Comparison of ENCODE assay signal across 8 cellular contexts in the genomic region with DNA sequence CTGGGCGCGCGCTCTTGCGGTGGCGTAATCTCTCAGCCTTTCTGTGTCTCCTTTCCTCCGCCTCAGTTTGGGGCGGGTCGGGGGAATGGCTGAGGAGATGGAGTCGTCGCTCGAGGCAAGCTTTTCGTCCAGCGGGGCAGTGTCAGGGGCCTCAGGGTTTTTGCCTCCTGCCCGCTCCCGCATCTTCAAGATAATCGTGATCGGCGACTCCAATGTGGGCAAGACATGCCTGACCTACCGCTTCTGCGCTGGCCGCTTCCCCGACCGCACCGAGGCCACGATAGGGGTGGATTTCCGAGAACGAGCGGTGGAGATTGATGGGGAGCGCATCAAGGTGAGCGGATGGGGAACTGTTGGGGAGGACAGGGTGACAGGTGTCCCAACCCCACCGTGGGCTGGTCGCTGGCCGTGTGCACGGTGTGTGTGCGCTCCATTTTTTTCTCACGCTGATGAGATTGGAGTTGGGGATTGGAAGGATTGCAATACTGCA. TPM values are rescaled to one million over a fixed set of nuclear protein-coding genes. Genes with fewer than 3 reads are reported as not detected.
DNase-seq lines count a peak whose midpoint lies in the region; ATAC-seq, FAIRE-seq and TF ChIP-seq lines count a peak whose summit lies in the region.

A gene (plus strand): TSS at position 11 of the 490 bp plus-strand sequence. CDS start 75 bp downstream, at position 86.

- H3K36me3 ChIP-seq in Caco-2 (ENCODE audit: control insufficient read depth, insufficient read depth, low read length) = no peaks in the 10 kb centered on the region
- no peaks in the 10 kb centered on the region for H3K36me3 ChIP-seq in IMR-90 (ENCODE audit: control insufficient read depth, insufficient read depth, low read length)
- no peaks in the 10 kb centered on the region for H3K36me3 ChIP-seq in ascending aorta
- H3K36me3 ChIP-seq in iPS DF 6.9 (ENCODE audit: control insufficient read depth, insufficient read depth, low read length) = no peaks in the 10 kb centered on the region
- H3K36me3 ChIP-seq in small intestine (ENCODE audit: control insufficient read depth in 2 of 2, insufficient read depth in 2 of 2, low read length in 2 of 2) = no peaks in the 10 kb centered on the region

- H3K36me3 Mint-ChIP-seq in Caco-2 (ENCODE audit: insufficient read depth, unreplicated experiment) = peaks cover 27% of the 10 kb centered on the region

- H2AK9ac ChIP-seq in IMR-90 (replicated peaks; ENCODE audit: low read depth, low read length, poor library complexity) = peak within 1 kb of the TSS; percentile 96

- peak within 1 kb of the TSS; percentile 92 for H3K14ac ChIP-seq in IMR-90 (replicated peaks; ENCODE audit: low read depth, low read length)

- peak; percentile 2 for ATAC-seq in GM19397 (IDR thresholded peaks at IDR 0.05; ENCODE audit: unreplicated experiment)
- ATAC-seq in IMR-90 (ENCODE audit: low read depth) = no peak; the same call in 1 of the 2 replicates
- no peak for ATAC-seq in HG03571 (IDR thresholded peaks at IDR 0.05; ENCODE audit: unreplicated experiment)

- H2BK5ac ChIP-seq in IMR-90 (ENCODE audit: low read depth, low read length, poor library complexity, severe bottlenecking) = peak within 1 kb of the TSS; percentile 98

- H4K5ac ChIP-seq in IMR-90 (ENCODE audit: low read depth, low read length) = peak within 1 kb of the TSS; percentile 95

- H3K27ac Mint-ChIP-seq in Caco-2 (ENCODE audit: unreplicated experiment) = peak within 1 kb of the TSS; percentile 98

- CTCF ChIA-PET in Caco-2 (lab: Charles Lee) = interaction anchor here (1.5 kb wide), 1 partner anchor 56 kb away, joined by 4 read pairs; no protein-coding TSS in a partner anchor
- CTCF ChIA-PET in IMR-90 (lab: Yijun Ruan, JAX) = no interaction called here

- peak within 1 kb of the TSS; percentile 97 for H2AFZ ChIP-seq in IMR-90 (replicated peaks; ENCODE audit: low read length, poor library complexity)

- H3K4me1 ChIP-seq in Caco-2 (peaks cover 43% of the 10 kb centered on the region), IMR-90 (ENCODE audit: control insufficient read depth, insufficient read depth, low read length) (peaks cover 3% of the 10 kb centered on the region), ascending aorta (peaks cover 7 to 25% of the 10 kb centered on the region in 2 donors), iPS DF 6.9 (ENCODE audit: control insufficient read depth, insufficient read depth, low read length) (no peaks in the 10 kb centered on the region; the same call in 1 of the 2 replicates), small intestine (ENCODE audit: control insufficient read depth in 2 of 2, insufficient read depth in 1 of 2, low read depth in 1 of 2, low read length in 1 of 2) (peaks cover 5 to 10% of the 10 kb centered on the region in 2 donors)

- H4K20me1 ChIP-seq in IMR-90 (ENCODE audit: insufficient read depth, low read length) = peaks cover 2% of the 10 kb centered on the region; the same call in 1 of the 2 replicates

- peak within 1 kb of the TSS; percentile 92 for H2BK120ac ChIP-seq in IMR-90 (ENCODE audit: low read depth, low read length)

- H3K9me1 ChIP-seq in IMR-90 (ENCODE audit: insufficient read depth, low read length) = peaks cover 4% of the 10 kb centered on the region; the same call in 1 of the 2 replicates

- peak within 1 kb of the TSS; percentile 78 for H3K23ac ChIP-seq in IMR-90 (ENCODE audit: low read depth, low read length)

- BruUV-seq in Caco-2 (replicated peaks; lab: Mats Ljungman, UMichigan) (no TSS peak), IMR-90 (replicated peaks; lab: Mats Ljungman, UMichigan) (TSS peak; percentile 27)

- intact Hi-C loops in Caco-2 (cut with micrococcal nuclease; ENCODE audit: unreplicated experiment) (loop anchor here (5.0 kb wide), 4 partner anchors 43 to 437 kb away; a partner anchor contains a TSS), IMR-90 (cut with micrococcal nuclease) (loop anchor here (2.0 to 5.0 kb wide), 2 partner anchors 73 to 277 kb away; a partner anchor contains a TSS), ascending aorta (cut with DNase I) (loop anchor here (5.0 to 10.0 kb wide), 4 partner anchors 78 to 1071 kb away; a partner anchor contains a TSS)

- H3K56ac ChIP-seq in IMR-90 (ENCODE audit: extremely low read depth, insufficient read depth, low read length) = peak within 1 kb of the TSS; percentile 75

- H2BK15ac ChIP-seq in IMR-90 (ENCODE audit: low read depth, low read length) = no peak within 1 kb of the TSS; the same call in 2 of the 3 replicates

- H3K4me2 ChIP-seq in IMR-90 (ENCODE audit: low read depth, low read length) = peak within 1 kb of the TSS; percentile 100

- H3K4ac ChIP-seq in IMR-90 (ENCODE audit: low read depth, low read length) = peak within 1 kb of the TSS; percentile 86

- H2BK20ac ChIP-seq in IMR-90 (ENCODE audit: low read depth, low read length) = 0 out of 2 replicates have a peak within 1 kb of the TSS, but pooled peaks have one; percentile 30

- peak within 1 kb of the TSS; percentile 84 for H4K91ac ChIP-seq in IMR-90 (ENCODE audit: insufficient read depth, low read depth, low read length)

- TF ChIP-seq CTCF in Caco-2 (IDR thresholded peaks at IDR 0.05; ENCODE audit: insufficient read depth in 1 of 2, low read depth in 1 of 2, low read length in 1 of 2, severe bottlenecking in 1 of 2, unreplicated experiment in 1 of 2) (no peak), IMR-90 (conservative IDR thresholded peaks at IDR 0.05; ENCODE audit: low read depth, low read length) (no peak), ascending aorta (IDR thresholded peaks at IDR 0.05) (no peak)

- peaks cover 47% of the 10 kb centered on the region for H3K4me1 Mint-ChIP-seq in Caco-2 (ENCODE audit: low read depth, unreplicated experiment)

- H3K9me3 ChIP-seq in Caco-2 = 0 out of 2 replicates have a peak, but pooled peaks cover 3% of the 10 kb centered on the region
- no peaks in the 10 kb centered on the region for H3K9me3 ChIP-seq in IMR-90 (ENCODE audit: control insufficient read depth, insufficient read depth, low read length)
- no peaks in the 10 kb centered on the region for H3K9me3 ChIP-seq in ascending aorta
- no peaks in the 10 kb centered on the region for H3K9me3 ChIP-seq in iPS DF 6.9 (ENCODE audit: control insufficient read depth, insufficient read depth, low read length)
- H3K9me3 ChIP-seq in small intestine (ENCODE audit: control insufficient read depth, low read depth) = no peaks in the 10 kb centered on the region

- H3K27ac ChIP-seq in IMR-90 (ENCODE audit: insufficient read depth, low read length) (peak within 1 kb of the TSS; percentile 94), ascending aorta (peak within 1 kb of the TSS; percentile 94 to 98), iPS DF 6.9 (ENCODE audit: low read length) (no peak within 1 kb of the TSS), small intestine (ENCODE audit: low read depth in 1 of 2, low read length in 1 of 2) (peak within 1 kb of the TSS; percentile 97 to 98)

- in situ Hi-C loops in IMR-90 (cut with MboI; ENCODE audit: low sequenced_read_pairs) = no loop called here

- H3K4me3 ChIP-seq in Caco-2 (ENCODE audit: low read depth, low read length) = peak within 1 kb of the TSS; percentile 92
- peak within 1 kb of the TSS; percentile 86 for H3K4me3 ChIP-seq in IMR-90 (ENCODE audit: insufficient read depth, low read depth, low read length)
- peak within 1 kb of the TSS; percentile 92 to 93 for H3K4me3 ChIP-seq in ascending aorta
- peak within 1 kb of the TSS; percentile 86 for H3K4me3 ChIP-seq in iPS DF 6.9 (ENCODE audit: low read length)
- peak within 1 kb of the TSS; percentile 80 to 95 for H3K4me3 ChIP-seq in small intestine (ENCODE audit: low read depth in 1 of 2, low read length in 2 of 2)

- WGBS in IMR-90 (ENCODE audit: extremely low coverage in 2 of 2, insufficient read length in 1 of 2), 2 experiments = 1% methylated on average over 14 of the region's 36 CpGs; no CpG with 5 or more reads in 1 of the 2 experiments
- no CpG with 5 or more reads among the region's 36 CpGs for WGBS in iPS DF 6.9 (ENCODE audit: insufficient coverage, insufficient read length)
- 0% methylated on average over 36 of the region's 36 CpGs for WGBS in small intestine, 3 donors

- POLR2A ChIA-PET in Caco-2 (lab: Charles Lee) (interaction anchor here (0.5 kb wide), 1 partner anchor 277 kb away, joined by 3 read pairs; a partner anchor contains a TSS), IMR-90 (lab: Charles Lee; ENCODE audit: unreplicated experiment) (no interaction called here)

- H3K9ac ChIP-seq in IMR-90 (ENCODE audit: low read depth, low read length) = peak within 1 kb of the TSS; percentile 96

- TF ChIP-seq RAD21 in IMR-90 (IDR thresholded peaks at IDR 0.05; ENCODE audit: low read length) = peak; percentile 10

- H3K27me3 ChIP-seq in Caco-2 (replicated peaks; ENCODE audit: control insufficient read depth, insufficient read depth, low read length) = no peaks in the 10 kb centered on the region
- no peaks in the 10 kb centered on the region for H3K27me3 ChIP-seq in IMR-90 (ENCODE audit: control insufficient read depth, insufficient read depth, low read length)
- H3K27me3 ChIP-seq in ascending aorta = no peaks in the 10 kb centered on the region
- H3K27me3 ChIP-seq in iPS DF 6.9 (ENCODE audit: control insufficient read depth, insufficient read depth, low read length) = no peaks in the 10 kb centered on the region
- H3K27me3 ChIP-seq in small intestine (ENCODE audit: control insufficient read depth in 2 of 2, insufficient read depth in 2 of 2, low read length in 2 of 2) = no peaks in the 10 kb centered on the region

- H3K79me1 ChIP-seq in IMR-90 (ENCODE audit: low read depth in 1 of 2, low read length in 2 of 2) = peaks cover 26 to 66% of the 10 kb centered on the region in 2 experiments

- dilution Hi-C loops in IMR-90 (cut with HindIII; ENCODE audit: low sequenced_read_pairs, unreplicated experiment) = no loop called here

- H3K4me3 Mint-ChIP-seq in Caco-2 (ENCODE audit: unreplicated experiment) = peak within 1 kb of the TSS; percentile 93

- TF ChIP-seq POLR2A in IMR-90 (IDR thresholded peaks at IDR 0.05; ENCODE audit: low read depth, low read length) = no peak; the same call in 1 of the 2 replicates

- no peak for FAIRE-seq in small intestine (lab: Jason Lieb, UNC)

- DNase-seq in Caco-2 = no peak
- DNase-seq in IMR-90 = peak; percentile 86
- DNase-seq in ascending aorta (ENCODE audit: low spot score in 2 of 2) = peak in 1 of 2 donors; percentile 96
- no peak for DNase-seq in iPS DF 6.9 (ENCODE audit: low read depth, low spot score)
- DNase-seq in small intestine = no peak
- DNase-seq in AG20443 (ENCODE audit: low spot score) = no peak

- peak within 1 kb of the TSS; percentile 82; the same call in 1 of the 2 replicates for H2AK5ac ChIP-seq in IMR-90 (ENCODE audit: low read depth, low read length)

- peaks cover 9% of the 10 kb centered on the region for H3K9me3 Mint-ChIP-seq in Caco-2 (ENCODE audit: unreplicated experiment)

- H3K27me3 Mint-ChIP-seq in Caco-2 (ENCODE audit: insufficient read depth, unreplicated experiment) = no peaks in the 10 kb centered on the region

- H3K18ac ChIP-seq in IMR-90 (ENCODE audit: low read depth, low read length) = peak within 1 kb of the TSS; percentile 75

- peak within 1 kb of the TSS; percentile 63 to 85 for H4K8ac ChIP-seq in IMR-90 (ENCODE audit: low read depth in 2 of 2, low read length in 2 of 2)

RNA-seq across cellular contexts. Expression of the gene that starts here (rescaled TPM):
- total RNA-seq in Caco-2 (2022) (8.8 and 10.1 TPM in 2 replicates), IMR-90 (2012; rRNA removed) (7.3 and 11.4 TPM in 2 replicates), ascending aorta (4.5 TPM)
- polyA plus RNA-seq in IMR-90 (2012; rRNA removed) (3.2 and 3.7 TPM in 2 replicates), small intestine (1 to 10 TPM; 2.2 to 4.5 (median 3.1) TPM)
- polyA plus RNA-seq in IMR-90 (2012; cell fraction: cytosol; rRNA removed) = 1.4 and 1.5 TPM in 2 replicates
- 2.0 and 3.0 TPM in 2 replicates for polyA plus RNA-seq in IMR-90 (2012; cell fraction: nucleus; rRNA removed; ENCODE audit: low replicate concordance)
